13 cellular contexts compared by ENCODE assay signal in genomic region chr12:46179693-46180452, GRCh38.
A peak's percentile ranks its signal among the peaks of the same experiment; 100 is the strongest.
DNase-seq lines count a peak whose midpoint lies in the region; ATAC-seq, FAIRE-seq and TF ChIP-seq lines count a peak whose summit lies in the region.
"Had no signal": no experiment of that assay in that cellular context is flagged by ENCODE, and none has a peak within 500 bp of the region (broad histone marks: within the 10 kb centered on the region; RNA-seq: fewer than 3 reads in every experiment).

No MANE protein-coding gene starts in this region.

- H3K4me3 Mint-ChIP-seq in stimulated activated effector memory CD8-positive, alpha-beta T cell treated with anti-CD3 and anti-CD28 coated beads, Interleukin-12 subunit alpha, Interleukin-12 subunit beta, amount 100 ng/mL, for 72 hours: no peak overlapping the region

- in situ Hi-C loops in GM23248 (cut with MboI): no loop called here

- TF ChIP-seq CTCF in Peyer's patch (IDR thresholded peaks at IDR 0.05): peak in 1 of 6 experiments; percentile 2

- peak; percentile 51 for ATAC-seq in HG02870 (IDR thresholded peaks at IDR 0.05; ENCODE audit: unreplicated experiment)
- no peak for ATAC-seq in stimulated activated effector memory CD8-positive, alpha-beta T cell treated with anti-CD3 and anti-CD28 coated beads, Interleukin-12 subunit alpha, Interleukin-12 subunit beta, amount 100 ng/mL, for 72 hours
- ATAC-seq: gastroesophageal sphincter had no signal

- no peaks in the 10 kb centered on the region for H3K79me2 ChIP-seq in GM23248 (ENCODE audit: insufficient read depth)

- no peak overlapping the region for H3K4me3 ChIP-seq in BLaER1 treated with 17β-estradiol and CSF1 and Interleukin-3, amounts not matched to agents 10 nM and 100 nM
- H3K4me3 ChIP-seq in Peyer's patch (no peak overlapping the region), GM23248 (no peak overlapping the region)
- H3K4me3 ChIP-seq: gastroesophageal sphincter had no signal

- FAIRE-seq in GM19239 (lab: Jason Lieb, UNC): peak; percentile 84

- WGBS in GM23248 (ENCODE audit: low coverage in 1 of 2, low lambda C conversion rate in 2 of 2, missing lambda C conversion rate in 2 of 2), 2 experiments: 87 to 88% methylated on average over 7 of the region's 7 CpGs

- H3K4me1 ChIP-seq in BLaER1 treated with 17β-estradiol and CSF1 and Interleukin-3, amounts not matched to agents 10 nM and 100 nM: peaks cover 24 to 47% (median 40%) of the 10 kb centered on the region in 10 experiments
- peaks cover 0 to 9% (median 4%) of the 10 kb centered on the region in 4 donors for H3K4me1 ChIP-seq in Peyer's patch
- H3K4me1 ChIP-seq in GM23248 (ENCODE audit: insufficient read depth): no peaks in the 10 kb centered on the region

- H3K27me3 ChIP-seq in BLaER1 treated with 17β-estradiol and CSF1 and Interleukin-3, amounts not matched to agents 10 nM and 100 nM: no peaks in the 10 kb centered on the region
- no peaks in the 10 kb centered on the region for H3K27me3 ChIP-seq in Peyer's patch
- H3K27me3 ChIP-seq in GM23248 (replicated peaks; ENCODE audit: insufficient read depth): no peaks in the 10 kb centered on the region
- H3K27me3 ChIP-seq: gastroesophageal sphincter had no signal

- no peak for TF ChIP-seq POLR2A in Peyer's patch (IDR thresholded peaks at IDR 0.05)

- H3F3A ChIP-seq in GM23248 (ENCODE audit: insufficient read depth): 0 out of 2 replicates have a peak, but pooled peaks cover 10% of the 10 kb centered on the region

- H3K9ac ChIP-seq in BLaER1 treated with 17β-estradiol and CSF1 and Interleukin-3, amounts not matched to agents 10 nM and 100 nM: no peak overlapping the region
- no peak overlapping the region for H3K9ac ChIP-seq in GM23248

- no peak overlapping the region for H2AFZ ChIP-seq in GM23248

- peak overlapping the region; percentile 24 to 50 (median 32); a peak in 13 of 22 replicates for H3K4me2 ChIP-seq in BLaER1 treated with 17β-estradiol and CSF1 and Interleukin-3, amounts not matched to agents 10 nM and 100 nM
- no peak overlapping the region for H3K4me2 ChIP-seq in GM23248 (ENCODE audit: unreplicated experiment)

- DNase-seq in GM19239 (ENCODE audit: insufficient read length, low spot score) (no peak), Peyer's patch (peak in 2 of 3 donors; percentile 43 to 61), T-helper 1 cell (no peak), EL (no peak), GM23248 (no peak)
- DNase-seq in stimulated activated effector memory CD8-positive, alpha-beta T cell treated with anti-CD3 and anti-CD28 coated beads, Interleukin-12 subunit alpha, Interleukin-12 subunit beta, amount 100 ng/mL, for 72 hours (ENCODE audit: low spot score in 2 of 2): no peak
- DNase-seq: activated T-cell treated with anti-CD3 and anti-CD28 coated beads for 4 hours, NCI-H526 treated with DMSO at 0.1 percent for 48 hours, SW 1271 had no signal

- H3K27ac ChIP-seq in BLaER1 treated with 17β-estradiol and CSF1 and Interleukin-3, amounts not matched to agents 10 nM and 100 nM: no peak overlapping the region
- H3K27ac ChIP-seq in Peyer's patch (peak overlapping the region in 1 of 4 donors; percentile 35), GM23248 (no peak overlapping the region)
- H3K27ac ChIP-seq: C4-2B, gastroesophageal sphincter had no signal

- H3K9me3 ChIP-seq in BLaER1 treated with 17β-estradiol and CSF1 and Interleukin-3, amounts not matched to agents 10 nM and 100 nM (replicated peaks in 1 of 11): no peaks in the 10 kb centered on the region
- H3K9me3 ChIP-seq in Peyer's patch (no peaks in the 10 kb centered on the region), GM23248 (ENCODE audit: low read depth) (no peaks in the 10 kb centered on the region)
- H3K9me3 ChIP-seq: gastroesophageal sphincter had no signal

- peaks cover 21% of the 10 kb centered on the region for H3K4me1 Mint-ChIP-seq in stimulated activated effector memory CD8-positive, alpha-beta T cell treated with anti-CD3 and anti-CD28 coated beads, Interleukin-12 subunit alpha, Interleukin-12 subunit beta, amount 100 ng/mL, for 72 hours

- no peaks in the 10 kb centered on the region for H3K9me2 ChIP-seq in GM23248 (ENCODE audit: insufficient read depth)

- H4K20me1 ChIP-seq in BLaER1 treated with 17β-estradiol and CSF1 and Interleukin-3, amounts not matched to agents 10 nM and 100 nM: peaks cover 0 to 14% (median 0%) of the 10 kb centered on the region in 11 experiments; a peak in 3 of 22 replicates
- no peaks in the 10 kb centered on the region for H4K20me1 ChIP-seq in GM23248 (ENCODE audit: insufficient read depth)

- H3K9me3 Mint-ChIP-seq in stimulated activated effector memory CD8-positive, alpha-beta T cell treated with anti-CD3 and anti-CD28 coated beads, Interleukin-12 subunit alpha, Interleukin-12 subunit beta, amount 100 ng/mL, for 72 hours: no peaks in the 10 kb centered on the region

- H3K36me3 ChIP-seq in BLaER1 treated with 17β-estradiol and CSF1 and Interleukin-3, amounts not matched to agents 10 nM and 100 nM: peaks cover 0 to 33% (median 11%) of the 10 kb centered on the region in 11 experiments; a peak in 14 of 22 replicates
- H3K36me3 ChIP-seq in Peyer's patch (no peaks in the 10 kb centered on the region), GM23248 (ENCODE audit: low read depth) (no peaks in the 10 kb centered on the region)

- H3K27ac Mint-ChIP-seq in stimulated activated effector memory CD8-positive, alpha-beta T cell treated with anti-CD3 and anti-CD28 coated beads, Interleukin-12 subunit alpha, Interleukin-12 subunit beta, amount 100 ng/mL, for 72 hours: no peak overlapping the region

- peaks cover 32% of the 10 kb centered on the region for H3K36me3 Mint-ChIP-seq in stimulated activated effector memory CD8-positive, alpha-beta T cell treated with anti-CD3 and anti-CD28 coated beads, Interleukin-12 subunit alpha, Interleukin-12 subunit beta, amount 100 ng/mL, for 72 hours

Comparison
In these comparisons a context has a peak if more than half of its experiments do, and no peak if none do; other contexts are left out.
1. DNase-seq: peak in Peyer's patch (2 of 3); none in GM19239 (single experiment), T-helper 1 cell (0 of 5), stimulated activated effector memory CD8-positive, alpha-beta T cell treated with anti-CD3 and anti-CD28 coated beads, Interleukin-12 subunit alpha, Interleukin-12 subunit beta, amount 100 ng/mL, for 72 hours (0 of 2), EL (single experiment) and GM23248 (single experiment).